In genomic region chr6:36123270-36124139, GRCh38 we compare ENCODE assay signal across 8 cellular contexts. TPM values are rescaled to one million over a fixed set of nuclear protein-coding genes. Genes with fewer than 3 reads are reported as not detected.
A peak's percentile ranks its signal among the peaks of the same experiment; 100 is the strongest.
DNase-seq lines count a peak whose midpoint lies in the region; ATAC-seq and TF ChIP-seq lines count a peak whose summit lies in the region.

No MANE protein-coding gene starts in this region.

- H3K4me1 Mint-ChIP-seq in activated naive CD4-positive, alpha-beta T cell treated with anti-CD3 and anti-CD28 coated beads for 36 hours (ENCODE audit: low read depth) = peaks cover 77% of the 10 kb centered on the region
- peaks cover 16% of the 10 kb centered on the region for H3K4me1 Mint-ChIP-seq in progenitor cell of endocrine pancreas (ENCODE audit: low read depth)

- no peaks in the 10 kb centered on the region for H3K36me3 ChIP-seq in MG63
- H3K36me3 ChIP-seq in uterus = no peaks in the 10 kb centered on the region

- DNase-seq in COR-L47 (lab: John Stamatoyannopoulos, UW) (peak; percentile 58), MG63 (peak; percentile 77), Right ventricle myocardium superior (peak; percentile 83), progenitor cell of endocrine pancreas (ENCODE audit: low spot score, unreplicated experiment) (peak; percentile 60), uterus (peak; percentile 73 to 78)
- DNase-seq in activated naive CD4-positive, alpha-beta T cell treated with anti-CD3 and anti-CD28 coated beads for 36 hours = peak; percentile 97

- H3K27ac Mint-ChIP-seq in activated naive CD4-positive, alpha-beta T cell treated with anti-CD3 and anti-CD28 coated beads for 36 hours = peak overlapping the region; percentile 67
- H3K27ac Mint-ChIP-seq in progenitor cell of endocrine pancreas = no peak overlapping the region

- H3K4me3 ChIP-seq in MG63 = no peak overlapping the region
- H3K4me3 ChIP-seq in uterus = no peak overlapping the region

- H3K27me3 Mint-ChIP-seq in activated naive CD4-positive, alpha-beta T cell treated with anti-CD3 and anti-CD28 coated beads for 36 hours (ENCODE audit: low read depth) = no peaks in the 10 kb centered on the region
- peaks cover 7% of the 10 kb centered on the region for H3K27me3 Mint-ChIP-seq in progenitor cell of endocrine pancreas

- intact Hi-C loops in activated naive CD4-positive, alpha-beta T cell treated with anti-CD3 and anti-CD28 coated beads for 36 hours (cut with micrococcal nuclease) = loop anchor here (1.0 to 10.0 kb wide), 8 partner anchors 73 to 559 kb away; partner anchors contain the start of genes BRPF3, SRSF3 and STK38
- intact Hi-C loops in Right ventricle myocardium superior (cut with DNase I) = loop anchor here (10.0 kb wide), 1 partner anchor 71 kb away; the partner anchor contains the start of gene BRPF3
- intact Hi-C loops in uterus (cut with DNase I; ENCODE audit: low total_unique reads) = loop anchor here (10.0 kb wide), 1 partner anchor 71 kb away; the partner anchor contains the start of gene BRPF3

- H3K4me3 Mint-ChIP-seq in activated naive CD4-positive, alpha-beta T cell treated with anti-CD3 and anti-CD28 coated beads for 36 hours = no peak overlapping the region
- no peak overlapping the region for H3K4me3 Mint-ChIP-seq in progenitor cell of endocrine pancreas (ENCODE audit: low read depth)

- H3K36me3 Mint-ChIP-seq in activated naive CD4-positive, alpha-beta T cell treated with anti-CD3 and anti-CD28 coated beads for 36 hours (ENCODE audit: low read depth) = peaks cover 2% of the 10 kb centered on the region
- no peaks in the 10 kb centered on the region for H3K36me3 Mint-ChIP-seq in progenitor cell of endocrine pancreas (ENCODE audit: insufficient read depth)

- CTCF ChIA-PET in activated naive CD4-positive, alpha-beta T cell treated with anti-CD3 and anti-CD28 coated beads for 36 hours (lab: Charles Lee) = interaction anchor here (0.6 to 4.2 kb wide), 9 partner anchors 8 to 137 kb away, joined by 3 to 33 read pairs (median 5); partner anchors contain the start of genes MAPK13 and MAPK14

- H3K9me3 Mint-ChIP-seq in activated naive CD4-positive, alpha-beta T cell treated with anti-CD3 and anti-CD28 coated beads for 36 hours = no peaks in the 10 kb centered on the region
- no peaks in the 10 kb centered on the region for H3K9me3 Mint-ChIP-seq in progenitor cell of endocrine pancreas (ENCODE audit: low read depth)

- H3K4me1 ChIP-seq in uterus = no peaks in the 10 kb centered on the region

- ATAC-seq in GM21528 (IDR thresholded peaks at IDR 0.05; ENCODE audit: low FRiP score, unreplicated experiment) (peak; percentile 52), SK-N-SH treated with all-trans-retinoic acid at 6 μM for 48 hours (peak; percentile 90), Right ventricle myocardium superior (ENCODE audit: poor library complexity) (peak; percentile 88)

- no peaks in the 10 kb centered on the region for H3K27me3 ChIP-seq in MG63
- no peaks in the 10 kb centered on the region for H3K27me3 ChIP-seq in uterus

- TF ChIP-seq POLR2A in uterus (IDR thresholded peaks at IDR 0.05) = no peak

- TF ChIP-seq CTCF in progenitor cell of endocrine pancreas (IDR thresholded peaks at IDR 0.05; ENCODE audit: unreplicated experiment) = peak; percentile 61
- TF ChIP-seq CTCF in uterus (IDR thresholded peaks at IDR 0.05) = peak; percentile 48 to 74 (median 62)

- H3K9me3 ChIP-seq in MG63 = no peaks in the 10 kb centered on the region
- no peaks in the 10 kb centered on the region for H3K9me3 ChIP-seq in uterus

- H3K27ac ChIP-seq in uterus = no peak overlapping the region

TF ChIP-seq in SK-N-SH treated with all-trans-retinoic acid at 6 μM for 48 hours, 23 proteins besides CTCF, POLR2A, EP300 and RAD21 (continues in another document):
- TF ChIP-seq CREB5 (CRISPR knock-in tag; IDR thresholded peaks at IDR 0.05; ENCODE audit: low read depth) (no peak), TOX (CRISPR knock-in tag; IDR thresholded peaks at IDR 0.05; ENCODE audit: borderline replicate concordance) (no peak), ZNF8 (CRISPR knock-in tag; IDR thresholded peaks at IDR 0.05) (no peak), CSRNP3 (CRISPR knock-in tag; IDR thresholded peaks at IDR 0.05) (no peak), ZC3H10 (CRISPR knock-in tag; IDR thresholded peaks at IDR 0.05) (no peak), ARNTL (CRISPR knock-in tag; IDR thresholded peaks at IDR 0.05; ENCODE audit: borderline replicate concordance, low read depth) (no peak), ESRRG (CRISPR knock-in tag; IDR thresholded peaks at IDR 0.05) (no peak), TCF4 (CRISPR knock-in tag; IDR thresholded peaks at IDR 0.05; ENCODE audit: borderline replicate concordance) (no peak), ZNF70 (CRISPR knock-in tag; IDR thresholded peaks at IDR 0.05) (no peak), PPARA (CRISPR knock-in tag; IDR thresholded peaks at IDR 0.05; ENCODE audit: borderline replicate concordance) (no peak), SNAI2 (CRISPR knock-in tag; IDR thresholded peaks at IDR 0.05) (no peak), PATZ1 (CRISPR knock-in tag; IDR thresholded peaks at IDR 0.05; ENCODE audit: borderline replicate concordance) (no peak), ISL1 (CRISPR knock-in tag; IDR thresholded peaks at IDR 0.05) (no peak), OSR1 (CRISPR knock-in tag; IDR thresholded peaks at IDR 0.05) (no peak), ZFP3 (CRISPR knock-in tag; IDR thresholded peaks at IDR 0.05) (no peak), CSDC2 (CRISPR knock-in tag; IDR thresholded peaks at IDR 0.05) (no peak), GLIS3 (CRISPR knock-in tag; IDR thresholded peaks at IDR 0.05) (no peak)

RNA-seq across cellular contexts. Expression of gene MAPK13, which starts 6.8 kb away (rescaled TPM):
- 0.37 and 0.99 TPM in 2 replicates for total RNA-seq in MG63 (2014; rRNA removed; shearing (Covaris generic); ENCODE audit: low replicate concordance)
- 10 to 100 TPM; 49.8 to 51.4 TPM for total RNA-seq in activated naive CD4-positive, alpha-beta T cell treated with anti-CD3 and anti-CD28 coated beads for 36 hours
- total RNA-seq in Right ventricle myocardium superior (0.32 TPM), progenitor cell of endocrine pancreas (41.2 and 42.9 TPM in 2 replicates), uterus (10 to 100 TPM in 1 of 4 donors, 1 to 10 TPM in 2, under 1 TPM in 1; 0.26 to 10.9 (median 3.0) TPM)
